ENCODE assay signal across 9 cellular contexts in genomic region chr4:112766422-112766821, GRCh38.
A peak's percentile ranks its signal among the peaks of the same experiment; 100 is the strongest.
DNase-seq lines count a peak whose midpoint lies in the region; ATAC-seq and TF ChIP-seq lines count a peak whose summit lies in the region.
"Had no signal": no experiment of that assay in that cellular context is flagged by ENCODE, and none has a peak within 500 bp of the region (broad histone marks: within the 10 kb centered on the region; RNA-seq: fewer than 3 reads in every experiment).

No MANE protein-coding gene starts in this region.

- no peaks in the 10 kb centered on the region for H3K9me3 Mint-ChIP-seq in endothelial cell (ENCODE audit: unreplicated experiment)

- peak; percentile 28 for TF ChIP-seq CTCF in left ventricle myocardium inferior (IDR thresholded peaks at IDR 0.05; ENCODE audit: borderline replicate concordance)
- TF ChIP-seq CTCF in endothelial cell (IDR thresholded peaks at IDR 0.05; ENCODE audit: unreplicated experiment): no peak
- peak in 3 of 5 experiments; percentile 26 to 33 (median 27) for TF ChIP-seq CTCF in tibial nerve (IDR thresholded peaks at IDR 0.05)
- no peak for TF ChIP-seq CTCF in stomach (IDR thresholded peaks at IDR 0.05)

- H3K27ac ChIP-seq in left ventricle myocardium inferior (replicated peaks) (no peak overlapping the region), tibial nerve (no peak overlapping the region), stomach (no peak overlapping the region)

- no peaks in the 10 kb centered on the region for H3K36me3 ChIP-seq in left ventricle myocardium inferior
- H3K36me3 ChIP-seq in tibial nerve: no peaks in the 10 kb centered on the region
- H3K36me3 ChIP-seq in stomach: no peaks in the 10 kb centered on the region

- H3K4me1 Mint-ChIP-seq in endothelial cell (ENCODE audit: unreplicated experiment): peaks cover 14% of the 10 kb centered on the region

- H3K9me3 ChIP-seq in left ventricle myocardium inferior (replicated peaks): no peaks in the 10 kb centered on the region
- H3K9me3 ChIP-seq in tibial nerve: no peaks in the 10 kb centered on the region
- H3K9me3 ChIP-seq in stomach: no peaks in the 10 kb centered on the region

- no peak overlapping the region for H3K27ac Mint-ChIP-seq in endothelial cell (ENCODE audit: unreplicated experiment)

- 26 to 49% methylated on average over 3 of the region's 3 CpGs for WGBS in tibial nerve, 2 donors
- whole genome bisulfite sequencing in stomach, 5 donors: 18 to 37% (median 26%) methylated on average over 3 of the region's 3 CpGs

- no peak overlapping the region for H3K4me3 ChIP-seq in left ventricle myocardium inferior
- H3K4me3 ChIP-seq in tibial nerve: no peak overlapping the region
- no peak overlapping the region for H3K4me3 ChIP-seq in stomach

- TF ChIP-seq EP300 in tibial nerve (IDR thresholded peaks at IDR 0.05) (no peak), stomach (IDR thresholded peaks at IDR 0.05) (no peak)

- TF ChIP-seq POLR2A in tibial nerve (IDR thresholded peaks at IDR 0.05) (no peak), stomach (IDR thresholded peaks at IDR 0.05) (no peak)

- H3K36me3 Mint-ChIP-seq in endothelial cell (ENCODE audit: low read depth, unreplicated experiment): no peaks in the 10 kb centered on the region

- no peak for DNase-seq in left ventricle myocardium inferior
- DNase-seq in left ventricle myocardium superior: no peak
- DNase-seq in NCI-H446 treated with DMSO at 0.1 percent for 48 hours (lab: John Stamatoyannopoulos, UW): peak; percentile 15
- peak; percentile 36 for DNase-seq in endothelial cell (ENCODE audit: low spot score)
- peak in 1 of 2 donors; percentile 63 for DNase-seq in tibial nerve (ENCODE audit: low spot score in 2 of 2)
- no peak for DNase-seq in GDM1 (lab: John Stamatoyannopoulos, UW)
- no peak for DNase-seq in stomach
- DNase-seq in left cardiac atrium: no peak
- DNase-seq: NCI-H526 treated with DMSO at 0.1 percent for 48 hours had no signal

- H3K4me3 Mint-ChIP-seq in endothelial cell (ENCODE audit: unreplicated experiment): no peak overlapping the region

- ATAC-seq in left ventricle myocardium superior (no peak), left cardiac atrium (no peak)

- no peaks in the 10 kb centered on the region for H3K27me3 ChIP-seq in left ventricle myocardium inferior (ENCODE audit: low read depth)
- no peaks in the 10 kb centered on the region for H3K27me3 ChIP-seq in tibial nerve
- no peaks in the 10 kb centered on the region for H3K27me3 ChIP-seq in stomach

- intact Hi-C loops in left ventricle myocardium inferior (cut with micrococcal nuclease) (loop anchor here (5.0 kb wide), 1 partner anchor 134 kb away; no protein-coding TSS in a partner anchor), left ventricle myocardium superior (cut with micrococcal nuclease) (loop anchor here (5.0 kb wide), 1 partner anchor 134 kb away; no protein-coding TSS in a partner anchor), stomach (cut with DNase I; ENCODE audit: low total_unique reads) (loop anchor here (5.0 kb wide), 1 partner anchor 134 kb away; no protein-coding TSS in a partner anchor), left cardiac atrium (cut with DNase I) (loop anchor here (5.0 to 10.0 kb wide), 3 partner anchors 132 to 178 kb away; partner anchors contain the start of genes LARP7 (in 1 of the 2) and ZGRF1 (in 1 of the 2))

- H3K4me1 ChIP-seq in left ventricle myocardium inferior: peaks cover 9% of the 10 kb centered on the region
- no peaks in the 10 kb centered on the region for H3K4me1 ChIP-seq in tibial nerve
- H3K4me1 ChIP-seq in stomach: peaks cover 0 to 6% (median 3%) of the 10 kb centered on the region in 4 donors

- H3K27me3 Mint-ChIP-seq in endothelial cell (ENCODE audit: unreplicated experiment): peaks cover 4% of the 10 kb centered on the region

Comparison
In these comparisons a context has a peak if more than half of its experiments do, and no peak if none do; other contexts are left out.
1. DNase-seq: peak in NCI-H446 treated with DMSO at 0.1 percent for 48 hours (single experiment) and endothelial cell (single experiment); none in left ventricle myocardium inferior (single experiment), left ventricle myocardium superior (single experiment), GDM1 (single experiment), stomach (single experiment) and left cardiac atrium (single experiment).
2. CTCF ChIP-seq: peak in left ventricle myocardium inferior (single experiment) and tibial nerve (3 of 5); none in endothelial cell (single experiment) and stomach (0 of 7).